Comparison of ENCODE assay signal across 9 cellular contexts in the genomic region with DNA sequence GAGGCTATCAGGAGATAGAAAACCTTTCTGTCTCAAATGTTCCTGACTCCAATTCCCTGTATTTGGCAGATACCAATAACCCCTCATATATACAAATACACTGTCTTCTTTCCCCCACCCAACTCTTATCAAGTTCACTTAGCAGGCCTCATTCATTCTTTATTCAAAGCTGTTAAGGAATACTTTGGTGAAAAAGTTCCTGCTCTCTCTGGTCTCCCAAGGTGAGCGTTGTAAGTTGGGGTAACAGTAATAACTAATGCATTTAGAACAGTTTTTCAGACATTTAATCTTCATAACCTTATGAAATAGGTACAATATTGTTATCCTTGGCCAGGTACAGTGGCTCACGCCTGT. TPM values are rescaled to one million over a fixed set of nuclear protein-coding genes. Genes with fewer than 3 reads are reported as not detected.
DNase-seq lines count a peak whose midpoint lies in the region; ATAC-seq, FAIRE-seq and TF ChIP-seq lines count a peak whose summit lies in the region.
"Had no signal": no experiment of that assay in that cellular context is flagged by ENCODE, and none has a peak within 500 bp of the region (broad histone marks: within the 10 kb centered on the region; RNA-seq: fewer than 3 reads in every experiment).

No MANE protein-coding gene starts in this region.

- H3K9me3 ChIP-seq in DND-41 (ENCODE audit: insufficient read depth, low read length, severe bottlenecking) = no peaks in the 10 kb centered on the region
- H3K9me3 ChIP-seq in osteoblast (ENCODE audit: low read depth, low read length) = no peaks in the 10 kb centered on the region

- no peaks in the 10 kb centered on the region for H3K27me3 ChIP-seq in DND-41 (ENCODE audit: insufficient read depth, low read length, poor library complexity)
- no peaks in the 10 kb centered on the region for H3K27me3 ChIP-seq in dorsolateral prefrontal cortex
- no peaks in the 10 kb centered on the region for H3K27me3 ChIP-seq in osteoblast (ENCODE audit: insufficient read depth, low read length)
- H3K27me3 ChIP-seq: hepatocyte had no signal

- no peak overlapping the region; the same call in 1 of the 2 replicates for H3K9ac ChIP-seq in DND-41 (ENCODE audit: low read depth, low read length)

- no peak for ATAC-seq in DND-41 (ENCODE audit: insufficient read depth, low read depth)

- intact Hi-C loops in dorsolateral prefrontal cortex (cut with DNase I) = loop anchor here in 1 of 2 donors (5.0 kb wide), 3 partner anchors 58 to 188 kb away; a partner anchor contains a TSS

- no peak overlapping the region for H3K4me3 ChIP-seq in DND-41 (ENCODE audit: low read depth in 1 of 2, low read length in 2 of 2)
- H3K4me3 ChIP-seq in NB4 (ENCODE audit: low read depth, low read length) = peak overlapping the region; percentile 75
- peak overlapping the region in 49 of 59 donors; percentile 32 to 78 (median 64) for H3K4me3 ChIP-seq in dorsolateral prefrontal cortex
- peak overlapping the region; percentile 81 for H3K4me3 ChIP-seq in osteoblast (ENCODE audit: insufficient read depth, low read length)

- H2AFZ ChIP-seq in DND-41 (ENCODE audit: low read depth, low read length) = no peak overlapping the region
- H2AFZ ChIP-seq in osteoblast (ENCODE audit: low read length) = no peak overlapping the region

- H3K4me1 ChIP-seq in DND-41 (ENCODE audit: insufficient read depth, low read length) (peaks cover 34% of the 10 kb centered on the region), osteoblast (ENCODE audit: insufficient read depth, low read length) (peaks cover 18% of the 10 kb centered on the region)

- TF ChIP-seq CTCF in DND-41 (IDR thresholded peaks at IDR 0.05; ENCODE audit: borderline replicate concordance, extremely low read depth, low read length, poor library complexity, severe bottlenecking) (no peak), NB4 (IDR thresholded peaks at IDR 0.05; ENCODE audit: low read depth, low read length) (no peak), dorsolateral prefrontal cortex (IDR thresholded peaks at IDR 0.05 in 54 of 56, conservative IDR thresholded peaks at IDR 0.05 in 2 of 56; ENCODE audit: low read depth in 1 of 56, partially characterized antibody in 56 of 56) (peak in 15 of 56 donors; percentile 1 to 44 (median 13)), osteoblast (IDR thresholded peaks at IDR 0.05; ENCODE audit: extremely low read depth, low read depth, low read length) (no peak)

- H4K20me1 ChIP-seq in DND-41 (ENCODE audit: insufficient read depth, low read length) = peaks cover 1% of the 10 kb centered on the region; the same call in 1 of the 2 replicates
- no peaks in the 10 kb centered on the region for H4K20me1 ChIP-seq in osteoblast (ENCODE audit: insufficient read depth, low read length)

- no peak for FAIRE-seq in GM12891 (lab: Jason Lieb, UNC)
- FAIRE-seq in frontal cortex (lab: Jason Lieb, UNC) = no peak

- H3K27ac ChIP-seq in DND-41 (ENCODE audit: low read length) (no peak overlapping the region), dorsolateral prefrontal cortex (peak overlapping the region in 21 of 59 donors; percentile 77 to 95 (median 89)), osteoblast (ENCODE audit: low read depth, low read length) (no peak overlapping the region)

- no peaks in the 10 kb centered on the region for H3K36me3 ChIP-seq in DND-41 (ENCODE audit: insufficient read depth, low read length)
- no peaks in the 10 kb centered on the region for H3K36me3 ChIP-seq in osteoblast (ENCODE audit: insufficient read depth, low read length)

- no peak for TF ChIP-seq POLR2A in NB4 (IDR thresholded peaks at IDR 0.05; ENCODE audit: extremely low read depth, insufficient read length)
- TF ChIP-seq POLR2A in GM12891 (IDR thresholded peaks at IDR 0.05; ENCODE audit: low read depth, low read length) = no peak

- H3K4me2 ChIP-seq in DND-41 (ENCODE audit: insufficient read depth, low read length) (peak overlapping the region; percentile 80), osteoblast (ENCODE audit: insufficient read depth, low read length) (peak overlapping the region; percentile 96)

- peaks cover 2% of the 10 kb centered on the region for H3K79me2 ChIP-seq in DND-41 (ENCODE audit: insufficient read depth, low read length)
- no peaks in the 10 kb centered on the region for H3K79me2 ChIP-seq in osteoblast (ENCODE audit: insufficient read depth, low read length)

- no peak for DNase-seq in DND-41
- DNase-seq in NB4 (ENCODE audit: low read depth) = no peak
- DNase-seq in dorsolateral prefrontal cortex = no peak
- DNase-seq in osteoblast (ENCODE audit: insufficient read length, low spot score, missing footprints) = no peak
- DNase-seq in GM12891 (ENCODE audit: insufficient read length, low spot score) = no peak
- DNase-seq in NCI-H1694 treated with DMSO at 0.1 percent for 48 hours (lab: John Stamatoyannopoulos, UW) = no peak
- DNase-seq in GM19238 (ENCODE audit: insufficient read length, low spot score) = no peak
- DNase-seq in frontal cortex (ENCODE audit: low spot score in 2 of 2) = no peak

TF ChIP-seq in GM12891, 5 proteins besides CTCF, POLR2A, EP300 and RAD21:
- no peak for TF ChIP-seq POU2F2 (IDR thresholded peaks at IDR 0.05; ENCODE audit: low read depth, low read length)
- no peak for TF ChIP-seq PAX5 (IDR thresholded peaks at IDR 0.05; ENCODE audit: insufficient read depth, low read length, severe bottlenecking)
- no peak for TF ChIP-seq SPI1 (IDR thresholded peaks at IDR 0.05; ENCODE audit: low read depth, low read length)
- TF ChIP-seq POLR2AphosphoS5 (IDR thresholded peaks at IDR 0.05; ENCODE audit: low read depth, low read length) = no peak
- no peak for TF ChIP-seq TAF1 (IDR thresholded peaks at IDR 0.05; ENCODE audit: low read depth, low read length)
TF ChIP-seq in GM12891: peak in this region for 0.

RNA-seq across cellular contexts. Expression of a gene that starts 3.9 kb away (rescaled TPM):
- total RNA-seq in dorsolateral prefrontal cortex (10 to 100 TPM; 11.9 to 63.8 (median 21.4) TPM), osteoblast (4.1 and 4.3 TPM in 2 replicates), frontal cortex (6.1 TPM)
- 8.0 TPM for polyA plus RNA-seq in GM12891 (2012; ENCODE audit: low read depth, missing spikeins)

RNA-seq across cellular contexts. Expression of a gene that starts 10.2 kb away (rescaled TPM):
- total RNA-seq in dorsolateral prefrontal cortex (100 to 1,000 TPM; 216 to 509 (median 301) TPM), osteoblast (3,072 and 3,128 TPM in 2 replicates), frontal cortex (227 TPM)
- polyA plus RNA-seq in GM12891 (2012; ENCODE audit: low read depth, missing spikeins) = 172 TPM

RNA-seq across cellular contexts. Expression of a gene that starts 18.8 kb away (rescaled TPM):
- total RNA-seq in dorsolateral prefrontal cortex (10 to 100 TPM in 45 of 120 experiments, 1 to 10 TPM in 75; 3.2 to 19.4 (median 9.0) TPM), osteoblast (27.7 and 32.2 TPM in 2 replicates), frontal cortex (4.5 TPM)
- polyA plus RNA-seq in GM12891 (2012; ENCODE audit: low read depth, missing spikeins) = 7.2 TPM

RNA-seq across cellular contexts. Expression of a gene that starts 23.2 kb away (rescaled TPM):
- total RNA-seq in dorsolateral prefrontal cortex (100 to 1,000 TPM in 89 of 120 experiments, 10 to 100 TPM in 31; 73.5 to 149 (median 111) TPM), osteoblast (46.0 and 59.4 TPM in 2 replicates), frontal cortex (21.2 TPM)
- 172 TPM for polyA plus RNA-seq in GM12891 (2012; ENCODE audit: low read depth, missing spikeins)

RNA-seq across cellular contexts. Expression of a gene that starts 31.3 kb away (rescaled TPM):
- total RNA-seq in dorsolateral prefrontal cortex = 100 to 1,000 TPM in 38 of 120 experiments, 10 to 100 TPM in 82; 47.1 to 183 (median 85.5) TPM
- total RNA-seq in osteoblast = 22.4 and 24.8 TPM in 2 replicates
- 4.3 TPM for polyA plus RNA-seq in GM12891 (2012; ENCODE audit: low read depth, missing spikeins)
- 3.7 TPM for total RNA-seq in frontal cortex

Comparison
In these comparisons a context has a peak if more than half of its experiments do, and no peak if none do; other contexts are left out.
1. H3K4me3 ChIP-seq: peak in NB4 (single experiment), dorsolateral prefrontal cortex (49 of 59) and osteoblast (single experiment); none in DND-41 (0 of 2).